ENCODE assay signal across 11 cellular contexts in the genomic region with DNA sequence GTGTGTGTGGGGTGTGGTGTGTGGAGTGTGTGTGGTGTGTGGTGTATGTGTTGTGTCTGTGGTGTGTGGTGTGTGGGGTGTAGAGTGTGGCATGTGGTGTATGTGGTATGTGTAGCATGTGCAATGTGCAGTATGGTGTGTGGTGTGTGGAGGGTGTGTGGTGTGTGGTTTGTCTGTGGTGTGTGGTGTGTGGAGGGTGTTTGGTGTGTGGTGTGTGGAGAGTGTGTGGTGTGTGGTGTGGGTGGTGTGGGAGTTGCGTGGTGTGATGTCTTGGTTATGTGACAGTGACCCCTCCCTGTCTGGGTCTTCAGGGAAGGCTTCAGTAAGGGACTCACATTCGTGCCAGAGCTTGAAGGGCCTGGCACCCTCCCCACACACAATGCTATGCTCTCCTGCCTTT.
"Had no signal": no experiment of that assay in that cellular context is flagged by ENCODE, and none has a peak within 500 bp of the region (broad histone marks: within the 10 kb centered on the region; RNA-seq: fewer than 3 reads in every experiment).

No MANE protein-coding gene starts in this region.

- ATAC-seq: activated CD4-positive, CD25-positive, alpha-beta regulatory T cell treated with anti-CD3 and anti-CD28 coated beads, Interleukin-2, amount 50 U/mL, for 24 hours; gastrocnemius medialis; left ventricle myocardium superior had no signal

- H3K4me3 Mint-ChIP-seq: activated CD4-positive, alpha-beta memory T cell treated with anti-CD3 and anti-CD28 coated beads for 36 hours; T-helper 2 cell treated with Interferon-gamma antibody and Interleukin-4, amounts not matched to agents 5 μg/mL and 100 μg/mL, for 36 hours had no signal

- H3K27me3 ChIP-seq: gastrocnemius medialis, transverse colon had no signal

- H3K4me3 ChIP-seq: gastrocnemius medialis, skin epidermis, transverse colon had no signal

- H3K27ac ChIP-seq: gastrocnemius medialis, skin epidermis, transverse colon had no signal

- H3K36me3 ChIP-seq: gastrocnemius medialis, transverse colon had no signal

- H3K9me3 ChIP-seq: gastrocnemius medialis, transverse colon had no signal

- H3K27me3 Mint-ChIP-seq: activated CD4-positive, alpha-beta memory T cell treated with anti-CD3 and anti-CD28 coated beads for 36 hours had no signal

- H3K4me1 ChIP-seq: gastrocnemius medialis, transverse colon had no signal

- H3K27ac Mint-ChIP-seq: activated CD4-positive, alpha-beta memory T cell treated with anti-CD3 and anti-CD28 coated beads for 36 hours; T-helper 2 cell treated with Interferon-gamma antibody and Interleukin-4, amounts not matched to agents 5 μg/mL and 100 μg/mL, for 36 hours had no signal

- H3K36me3 Mint-ChIP-seq: activated CD4-positive, alpha-beta memory T cell treated with anti-CD3 and anti-CD28 coated beads for 36 hours had no signal

- DNase-seq: activated CD4-positive, alpha-beta memory T cell treated with anti-CD3 and anti-CD28 coated beads for 36 hours; activated naive CD4-positive, alpha-beta T cell; activated T-cell treated with anti-CD3 and anti-CD28 coated beads, Interleukin-2, amount 50 U/mL, for 48 hours; gastrocnemius medialis; left ventricle myocardium superior; retina; substantia nigra; transverse colon had no signal
